Comparison of ENCODE assay signal across 1 cellular context in the genomic region with DNA sequence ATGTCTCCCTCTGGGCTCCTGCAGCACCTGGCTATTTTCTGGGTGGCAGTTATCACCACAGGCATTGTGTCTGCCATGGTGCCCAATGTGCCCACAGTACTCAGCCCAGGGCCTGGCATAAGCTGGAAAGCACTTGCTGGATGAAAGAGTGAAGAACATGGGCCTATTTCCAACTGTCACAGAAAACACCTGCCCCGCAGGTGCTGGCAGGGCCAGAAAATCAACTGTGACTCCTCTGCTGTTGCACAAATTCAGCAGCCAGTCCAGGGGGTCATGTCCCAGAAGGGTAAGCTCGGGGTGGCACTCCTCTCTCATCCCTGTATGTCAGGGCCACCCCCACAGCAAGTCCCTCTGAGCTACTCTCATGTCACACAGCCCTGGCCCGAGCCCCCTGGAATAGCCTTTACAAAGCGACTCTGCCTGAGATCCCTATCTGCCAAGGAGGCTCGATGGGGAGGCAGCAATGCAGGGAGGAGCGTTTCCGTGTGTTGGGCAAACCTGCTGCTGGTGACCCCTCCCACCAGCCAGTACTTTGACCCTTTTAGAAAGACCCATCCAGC.
TF ChIP-seq lines count a peak whose summit lies in the region.

No MANE protein-coding gene starts in this region.

TF ChIP-seq in HepG2, 621 proteins besides CTCF, POLR2A, EP300 and RAD21 (continues in another document):
- TF ChIP-seq ZNF225 (CRISPR knock-in tag; IDR thresholded peaks at IDR 0.05) (no peak), ZMYM4 (CRISPR knock-in tag; IDR thresholded peaks at IDR 0.05) (peak; percentile 39; the same call in 1 of the 2 replicates), AGO1 (IDR thresholded peaks at IDR 0.05; ENCODE audit: low read depth, low read length, poor library complexity, severe bottlenecking) (no peak), PAWR (CRISPR knock-in tag; IDR thresholded peaks at IDR 0.05; ENCODE audit: borderline replicate concordance) (no peak), SP5 (CRISPR knock-in tag; IDR thresholded peaks at IDR 0.05; ENCODE audit: borderline replicate concordance, low read depth) (peak; percentile 29; the same call in 1 of the 2 replicates), YY1 (IDR thresholded peaks at IDR 0.05; ENCODE audit: insufficient read depth, insufficient replicate concordance, low read depth, low read length) (no peak), GABPB1 (CRISPR knock-in tag; IDR thresholded peaks at IDR 0.05) (0 out of 2 replicates have a peak, but pooled peaks have one; percentile 24), ELF1 (CRISPR knock-in tag; IDR thresholded peaks at IDR 0.05) (peak; percentile 34; the same call in 1 of the 2 replicates), HHEX (CRISPR knock-in tag; IDR thresholded peaks at IDR 0.05) (no peak), HMG20B (CRISPR knock-in tag; conservative IDR thresholded peaks at IDR 0.05) (no peak), MAFG (CRISPR knock-in tag; IDR thresholded peaks at IDR 0.05) (no peak), ELF3 (CRISPR knock-in tag; IDR thresholded peaks at IDR 0.05) (peak; percentile 52; the same call in 1 of the 2 replicates), ZNF205 (CRISPR knock-in tag; IDR thresholded peaks at IDR 0.05) (0 out of 2 replicates have a peak, but pooled peaks have one; percentile 78), DNMT1 (CRISPR knock-in tag; IDR thresholded peaks at IDR 0.05) (no peak), ZNF263 (CRISPR knock-in tag; IDR thresholded peaks at IDR 0.05) (peak; percentile 87), JARID2 (CRISPR knock-in tag; IDR thresholded peaks at IDR 0.05; ENCODE audit: insufficient replicate concordance) (no peak), TCF7L2 (IDR thresholded peaks at IDR 0.05; ENCODE audit: low read depth, low read length) (no peak), ZMAT3 (CRISPR knock-in tag; conservative IDR thresholded peaks at IDR 0.05) (no peak), CEBPB (IDR thresholded peaks at IDR 0.05; ENCODE audit: borderline replicate concordance, low read depth, low read length) (peak; percentile 29; the same call in 1 of the 2 replicates)
- TF ChIP-seq, protein P1, sequence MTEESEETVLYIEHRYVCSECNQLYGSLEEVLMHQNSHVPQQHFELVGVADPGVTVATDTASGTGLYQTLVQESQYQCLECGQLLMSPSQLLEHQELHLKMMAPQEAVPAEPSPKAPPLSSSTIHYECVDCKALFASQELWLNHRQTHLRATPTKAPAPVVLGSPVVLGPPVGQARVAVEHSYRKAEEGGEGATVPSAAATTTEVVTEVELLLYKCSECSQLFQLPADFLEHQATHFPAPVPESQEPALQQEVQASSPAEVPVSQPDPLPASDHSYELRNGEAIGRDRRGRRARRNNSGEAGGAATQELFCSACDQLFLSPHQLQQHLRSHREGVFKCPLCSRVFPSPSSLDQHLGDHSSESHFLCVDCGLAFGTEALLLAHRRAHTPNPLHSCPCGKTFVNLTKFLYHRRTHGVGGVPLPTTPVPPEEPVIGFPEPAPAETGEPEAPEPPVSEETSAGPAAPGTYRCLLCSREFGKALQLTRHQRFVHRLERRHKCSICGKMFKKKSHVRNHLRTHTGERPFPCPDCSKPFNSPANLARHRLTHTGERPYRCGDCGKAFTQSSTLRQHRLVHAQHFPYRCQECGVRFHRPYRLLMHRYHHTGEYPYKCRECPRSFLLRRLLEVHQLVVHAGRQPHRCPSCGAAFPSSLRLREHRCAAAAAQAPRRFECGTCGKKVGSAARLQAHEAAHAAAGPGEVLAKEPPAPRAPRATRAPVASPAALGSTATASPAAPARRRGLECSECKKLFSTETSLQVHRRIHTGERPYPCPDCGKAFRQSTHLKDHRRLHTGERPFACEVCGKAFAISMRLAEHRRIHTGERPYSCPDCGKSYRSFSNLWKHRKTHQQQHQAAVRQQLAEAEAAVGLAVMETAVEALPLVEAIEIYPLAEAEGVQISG (CRISPR knock-in tag; IDR thresholded peaks at IDR 0.05), result 0 out of 2 replicates have a peak, but pooled peaks have one; percentile 32
- TF ChIP-seq, protein P2, sequence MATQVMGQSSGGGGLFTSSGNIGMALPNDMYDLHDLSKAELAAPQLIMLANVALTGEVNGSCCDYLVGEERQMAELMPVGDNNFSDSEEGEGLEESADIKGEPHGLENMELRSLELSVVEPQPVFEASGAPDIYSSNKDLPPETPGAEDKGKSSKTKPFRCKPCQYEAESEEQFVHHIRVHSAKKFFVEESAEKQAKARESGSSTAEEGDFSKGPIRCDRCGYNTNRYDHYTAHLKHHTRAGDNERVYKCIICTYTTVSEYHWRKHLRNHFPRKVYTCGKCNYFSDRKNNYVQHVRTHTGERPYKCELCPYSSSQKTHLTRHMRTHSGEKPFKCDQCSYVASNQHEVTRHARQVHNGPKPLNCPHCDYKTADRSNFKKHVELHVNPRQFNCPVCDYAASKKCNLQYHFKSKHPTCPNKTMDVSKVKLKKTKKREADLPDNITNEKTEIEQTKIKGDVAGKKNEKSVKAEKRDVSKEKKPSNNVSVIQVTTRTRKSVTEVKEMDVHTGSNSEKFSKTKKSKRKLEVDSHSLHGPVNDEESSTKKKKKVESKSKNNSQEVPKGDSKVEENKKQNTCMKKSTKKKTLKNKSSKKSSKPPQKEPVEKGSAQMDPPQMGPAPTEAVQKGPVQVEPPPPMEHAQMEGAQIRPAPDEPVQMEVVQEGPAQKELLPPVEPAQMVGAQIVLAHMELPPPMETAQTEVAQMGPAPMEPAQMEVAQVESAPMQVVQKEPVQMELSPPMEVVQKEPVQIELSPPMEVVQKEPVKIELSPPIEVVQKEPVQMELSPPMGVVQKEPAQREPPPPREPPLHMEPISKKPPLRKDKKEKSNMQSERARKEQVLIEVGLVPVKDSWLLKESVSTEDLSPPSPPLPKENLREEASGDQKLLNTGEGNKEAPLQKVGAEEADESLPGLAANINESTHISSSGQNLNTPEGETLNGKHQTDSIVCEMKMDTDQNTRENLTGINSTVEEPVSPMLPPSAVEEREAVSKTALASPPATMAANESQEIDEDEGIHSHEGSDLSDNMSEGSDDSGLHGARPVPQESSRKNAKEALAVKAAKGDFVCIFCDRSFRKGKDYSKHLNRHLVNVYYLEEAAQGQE (IDR thresholded peaks at IDR 0.05; ENCODE audit: borderline replicate concordance in 1 of 2, low read depth in 1 of 2, low read length in 2 of 2), result no peak
- TF ChIP-seq, protein P3, sequence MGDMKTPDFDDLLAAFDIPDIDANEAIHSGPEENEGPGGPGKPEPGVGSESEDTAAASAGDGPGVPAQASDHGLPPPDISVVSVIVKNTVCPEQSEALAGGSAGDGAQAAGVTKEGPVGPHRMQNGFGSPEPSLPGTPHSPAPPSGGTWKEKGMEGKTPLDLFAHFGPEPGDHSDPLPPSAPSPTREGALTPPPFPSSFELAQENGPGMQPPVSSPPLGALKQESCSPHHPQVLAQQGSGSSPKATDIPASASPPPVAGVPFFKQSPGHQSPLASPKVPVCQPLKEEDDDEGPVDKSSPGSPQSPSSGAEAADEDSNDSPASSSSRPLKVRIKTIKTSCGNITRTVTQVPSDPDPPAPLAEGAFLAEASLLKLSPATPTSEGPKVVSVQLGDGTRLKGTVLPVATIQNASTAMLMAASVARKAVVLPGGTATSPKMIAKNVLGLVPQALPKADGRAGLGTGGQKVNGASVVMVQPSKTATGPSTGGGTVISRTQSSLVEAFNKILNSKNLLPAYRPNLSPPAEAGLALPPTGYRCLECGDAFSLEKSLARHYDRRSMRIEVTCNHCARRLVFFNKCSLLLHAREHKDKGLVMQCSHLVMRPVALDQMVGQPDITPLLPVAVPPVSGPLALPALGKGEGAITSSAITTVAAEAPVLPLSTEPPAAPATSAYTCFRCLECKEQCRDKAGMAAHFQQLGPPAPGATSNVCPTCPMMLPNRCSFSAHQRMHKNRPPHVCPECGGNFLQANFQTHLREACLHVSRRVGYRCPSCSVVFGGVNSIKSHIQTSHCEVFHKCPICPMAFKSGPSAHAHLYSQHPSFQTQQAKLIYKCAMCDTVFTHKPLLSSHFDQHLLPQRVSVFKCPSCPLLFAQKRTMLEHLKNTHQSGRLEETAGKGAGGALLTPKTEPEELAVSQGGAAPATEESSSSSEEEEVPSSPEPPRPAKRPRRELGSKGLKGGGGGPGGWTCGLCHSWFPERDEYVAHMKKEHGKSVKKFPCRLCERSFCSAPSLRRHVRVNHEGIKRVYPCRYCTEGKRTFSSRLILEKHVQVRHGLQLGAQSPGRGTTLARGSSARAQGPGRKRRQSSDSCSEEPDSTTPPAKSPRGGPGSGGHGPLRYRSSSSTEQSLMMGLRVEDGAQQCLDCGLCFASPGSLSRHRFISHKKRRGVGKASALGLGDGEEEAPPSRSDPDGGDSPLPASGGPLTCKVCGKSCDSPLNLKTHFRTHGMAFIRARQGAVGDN (CRISPR knock-in tag; IDR thresholded peaks at IDR 0.05), result peak; percentile 53
- TF ChIP-seq, protein P4, sequence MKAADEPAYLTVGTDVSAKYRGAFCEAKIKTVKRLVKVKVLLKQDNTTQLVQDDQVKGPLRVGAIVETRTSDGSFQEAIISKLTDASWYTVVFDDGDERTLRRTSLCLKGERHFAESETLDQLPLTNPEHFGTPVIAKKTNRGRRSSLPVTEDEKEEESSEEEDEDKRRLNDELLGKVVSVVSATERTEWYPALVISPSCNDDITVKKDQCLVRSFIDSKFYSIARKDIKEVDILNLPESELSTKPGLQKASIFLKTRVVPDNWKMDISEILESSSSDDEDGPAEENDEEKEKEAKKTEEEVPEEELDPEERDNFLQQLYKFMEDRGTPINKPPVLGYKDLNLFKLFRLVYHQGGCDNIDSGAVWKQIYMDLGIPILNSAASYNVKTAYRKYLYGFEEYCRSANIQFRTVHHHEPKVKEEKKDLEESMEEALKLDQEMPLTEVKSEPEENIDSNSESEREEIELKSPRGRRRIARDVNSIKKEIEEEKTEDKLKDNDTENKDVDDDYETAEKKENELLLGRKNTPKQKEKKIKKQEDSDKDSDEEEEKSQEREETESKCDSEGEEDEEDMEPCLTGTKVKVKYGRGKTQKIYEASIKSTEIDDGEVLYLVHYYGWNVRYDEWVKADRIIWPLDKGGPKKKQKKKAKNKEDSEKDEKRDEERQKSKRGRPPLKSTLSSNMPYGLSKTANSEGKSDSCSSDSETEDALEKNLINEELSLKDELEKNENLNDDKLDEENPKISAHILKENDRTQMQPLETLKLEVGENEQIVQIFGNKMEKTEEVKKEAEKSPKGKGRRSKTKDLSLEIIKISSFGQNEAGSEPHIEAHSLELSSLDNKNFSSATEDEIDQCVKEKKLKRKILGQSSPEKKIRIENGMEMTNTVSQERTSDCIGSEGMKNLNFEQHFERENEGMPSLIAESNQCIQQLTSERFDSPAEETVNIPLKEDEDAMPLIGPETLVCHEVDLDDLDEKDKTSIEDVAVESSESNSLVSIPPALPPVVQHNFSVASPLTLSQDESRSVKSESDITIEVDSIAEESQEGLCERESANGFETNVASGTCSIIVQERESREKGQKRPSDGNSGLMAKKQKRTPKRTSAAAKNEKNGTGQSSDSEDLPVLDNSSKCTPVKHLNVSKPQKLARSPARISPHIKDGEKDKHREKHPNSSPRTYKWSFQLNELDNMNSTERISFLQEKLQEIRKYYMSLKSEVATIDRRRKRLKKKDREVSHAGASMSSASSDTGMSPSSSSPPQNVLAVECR (CRISPR knock-in tag; IDR thresholded peaks at IDR 0.05; ENCODE audit: borderline replicate concordance), result no peak; the same call in 1 of the 2 replicates
- TF ChIP-seq, protein P5, sequence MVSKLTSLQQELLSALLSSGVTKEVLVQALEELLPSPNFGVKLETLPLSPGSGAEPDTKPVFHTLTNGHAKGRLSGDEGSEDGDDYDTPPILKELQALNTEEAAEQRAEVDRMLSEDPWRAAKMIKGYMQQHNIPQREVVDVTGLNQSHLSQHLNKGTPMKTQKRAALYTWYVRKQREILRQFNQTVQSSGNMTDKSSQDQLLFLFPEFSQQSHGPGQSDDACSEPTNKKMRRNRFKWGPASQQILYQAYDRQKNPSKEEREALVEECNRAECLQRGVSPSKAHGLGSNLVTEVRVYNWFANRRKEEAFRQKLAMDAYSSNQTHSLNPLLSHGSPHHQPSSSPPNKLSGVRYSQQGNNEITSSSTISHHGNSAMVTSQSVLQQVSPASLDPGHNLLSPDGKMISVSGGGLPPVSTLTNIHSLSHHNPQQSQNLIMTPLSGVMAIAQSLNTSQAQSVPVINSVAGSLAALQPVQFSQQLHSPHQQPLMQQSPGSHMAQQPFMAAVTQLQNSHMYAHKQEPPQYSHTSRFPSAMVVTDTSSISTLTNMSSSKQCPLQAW (CRISPR knock-in tag; IDR thresholded peaks at IDR 0.05), result peak; percentile 50; the same call in 1 of the 2 replicates
- TF ChIP-seq, protein P6, sequence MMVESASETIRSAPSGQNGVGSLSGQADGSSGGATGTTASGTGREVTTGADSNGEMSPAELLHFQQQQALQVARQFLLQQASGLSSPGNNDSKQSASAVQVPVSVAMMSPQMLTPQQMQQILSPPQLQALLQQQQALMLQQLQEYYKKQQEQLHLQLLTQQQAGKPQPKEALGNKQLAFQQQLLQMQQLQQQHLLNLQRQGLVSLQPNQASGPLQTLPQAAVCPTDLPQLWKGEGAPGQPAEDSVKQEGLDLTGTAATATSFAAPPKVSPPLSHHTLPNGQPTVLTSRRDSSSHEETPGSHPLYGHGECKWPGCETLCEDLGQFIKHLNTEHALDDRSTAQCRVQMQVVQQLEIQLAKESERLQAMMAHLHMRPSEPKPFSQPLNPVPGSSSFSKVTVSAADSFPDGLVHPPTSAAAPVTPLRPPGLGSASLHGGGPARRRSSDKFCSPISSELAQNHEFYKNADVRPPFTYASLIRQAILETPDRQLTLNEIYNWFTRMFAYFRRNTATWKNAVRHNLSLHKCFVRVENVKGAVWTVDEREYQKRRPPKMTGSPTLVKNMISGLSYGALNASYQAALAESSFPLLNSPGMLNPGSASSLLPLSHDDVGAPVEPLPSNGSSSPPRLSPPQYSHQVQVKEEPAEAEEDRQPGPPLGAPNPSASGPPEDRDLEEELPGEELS (CRISPR knock-in tag; IDR thresholded peaks at IDR 0.05), result 0 out of 2 replicates have a peak, but pooled peaks have one; percentile 17
- TF ChIP-seq, protein P7, sequence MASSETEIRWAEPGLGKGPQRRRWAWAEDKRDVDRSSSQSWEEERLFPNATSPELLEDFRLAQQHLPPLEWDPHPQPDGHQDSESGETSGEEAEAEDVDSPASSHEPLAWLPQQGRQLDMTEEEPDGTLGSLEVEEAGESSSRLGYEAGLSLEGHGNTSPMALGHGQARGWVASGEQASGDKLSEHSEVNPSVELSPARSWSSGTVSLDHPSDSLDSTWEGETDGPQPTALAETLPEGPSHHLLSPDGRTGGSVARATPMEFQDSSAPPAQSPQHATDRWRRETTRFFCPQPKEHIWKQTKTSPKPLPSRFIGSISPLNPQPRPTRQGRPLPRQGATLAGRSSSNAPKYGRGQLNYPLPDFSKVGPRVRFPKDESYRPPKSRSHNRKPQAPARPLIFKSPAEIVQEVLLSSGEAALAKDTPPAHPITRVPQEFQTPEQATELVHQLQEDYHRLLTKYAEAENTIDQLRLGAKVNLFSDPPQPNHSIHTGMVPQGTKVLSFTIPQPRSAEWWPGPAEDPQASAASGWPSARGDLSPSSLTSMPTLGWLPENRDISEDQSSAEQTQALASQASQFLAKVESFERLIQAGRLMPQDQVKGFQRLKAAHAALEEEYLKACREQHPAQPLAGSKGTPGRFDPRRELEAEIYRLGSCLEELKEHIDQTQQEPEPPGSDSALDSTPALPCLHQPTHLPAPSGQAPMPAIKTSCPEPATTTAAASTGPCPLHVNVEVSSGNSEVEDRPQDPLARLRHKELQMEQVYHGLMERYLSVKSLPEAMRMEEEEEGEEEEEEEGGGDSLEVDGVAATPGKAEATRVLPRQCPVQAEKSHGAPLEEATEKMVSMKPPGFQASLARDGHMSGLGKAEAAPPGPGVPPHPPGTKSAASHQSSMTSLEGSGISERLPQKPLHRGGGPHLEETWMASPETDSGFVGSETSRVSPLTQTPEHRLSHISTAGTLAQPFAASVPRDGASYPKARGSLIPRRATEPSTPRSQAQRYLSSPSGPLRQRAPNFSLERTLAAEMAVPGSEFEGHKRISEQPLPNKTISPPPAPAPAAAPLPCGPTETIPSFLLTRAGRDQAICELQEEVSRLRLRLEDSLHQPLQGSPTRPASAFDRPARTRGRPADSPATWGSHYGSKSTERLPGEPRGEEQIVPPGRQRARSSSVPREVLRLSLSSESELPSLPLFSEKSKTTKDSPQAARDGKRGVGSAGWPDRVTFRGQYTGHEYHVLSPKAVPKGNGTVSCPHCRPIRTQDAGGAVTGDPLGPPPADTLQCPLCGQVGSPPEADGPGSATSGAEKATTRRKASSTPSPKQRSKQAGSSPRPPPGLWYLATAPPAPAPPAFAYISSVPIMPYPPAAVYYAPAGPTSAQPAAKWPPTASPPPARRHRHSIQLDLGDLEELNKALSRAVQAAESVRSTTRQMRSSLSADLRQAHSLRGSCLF (CRISPR knock-in tag; IDR thresholded peaks at IDR 0.05; ENCODE audit: borderline replicate concordance), result no peak
